Comparison of ENCODE assay signal across 22 cellular contexts in the genomic region with DNA sequence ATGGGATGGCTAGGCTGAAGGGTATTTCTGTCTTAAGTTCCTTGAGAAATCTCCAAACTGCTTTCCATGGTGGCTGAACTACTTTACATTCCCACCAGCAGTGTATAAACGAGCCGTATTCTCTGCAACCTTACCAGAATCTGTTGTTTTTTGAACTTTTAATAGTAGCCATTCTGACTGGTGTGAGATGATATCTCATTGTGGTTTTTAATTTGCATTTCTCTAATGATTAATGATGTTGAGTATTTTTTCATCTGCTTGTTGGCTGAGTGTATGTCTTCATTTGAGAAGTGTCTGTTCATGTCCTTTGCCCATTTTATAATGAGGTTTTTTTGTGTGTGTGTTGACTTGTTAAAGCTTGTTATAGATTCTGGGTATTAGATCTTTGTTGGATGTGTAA.
"Had no signal": no experiment of that assay in that cellular context is flagged by ENCODE, and none has a peak within 500 bp of the region (broad histone marks: within the 10 kb centered on the region; RNA-seq: fewer than 3 reads in every experiment).

No MANE protein-coding gene starts in this region.

- H3K36me3 ChIP-seq: MG63, SJSA1 had no signal

- H3K9me3 ChIP-seq: SJSA1, SK-N-SH had no signal

- DNase-seq: activated CD4-positive, alpha-beta T cell treated with anti-CD3 and anti-CD28 coated beads, Interleukin-2, amount 10 ng/mL, durations not matched to agents 24 days and 14 days; activated CD4-positive, alpha-beta T cell treated with anti-CD3 and anti-CD28 coated beads, Interleukin-2, amount 50 U/mL, for 4 hours; activated CD8-positive, alpha-beta T cell treated with anti-CD3 and anti-CD28 coated beads for 36 hours; activated gamma-delta T cell treated with Interleukin-2 at 50 U/mL for 16 hours; activated naive CD4-positive, alpha-beta T cell treated with anti-CD3 and anti-CD28 coated beads, Interleukin-2, amount 50 U/mL, for 16 hours; activated naive CD8-positive, alpha-beta T cell treated with anti-CD3 and anti-CD28 coated beads for 36 hours; activated T-cell treated with anti-CD3 and anti-CD28 coated beads, Interleukin-2, amount 50 U/mL, for 24 hours; amniotic stem cell; aorta; Kasumi-1; MG63; NCI-H1048; NCI-H1105 treated with DMSO at 0.1 percent for 48 hours; NCI-H1436 treated with DMSO at 0.1 percent for 48 hours; NCI-H1694 treated with DMSO at 0.1 percent for 48 hours; NCI-H2029; NCI-H345; NCI-H524 treated with DMSO at 0.1 percent for 48 hours; SHP77 treated with DMSO at 0.1 percent for 48 hours; SK-N-SH had no signal

- H3K27ac ChIP-seq: SJSA1 had no signal

- H3K27me3 ChIP-seq: MG63, SJSA1 had no signal

- ATAC-seq: activated CD8-positive, alpha-beta T cell treated with anti-CD3 and anti-CD28 coated beads for 36 hours; Panc1 had no signal

- H3K4me3 ChIP-seq: MG63, SJSA1 had no signal

- H3K9me2 ChIP-seq: SK-N-SH had no signal
